12 cellular contexts compared by ENCODE assay signal in the genomic region with DNA sequence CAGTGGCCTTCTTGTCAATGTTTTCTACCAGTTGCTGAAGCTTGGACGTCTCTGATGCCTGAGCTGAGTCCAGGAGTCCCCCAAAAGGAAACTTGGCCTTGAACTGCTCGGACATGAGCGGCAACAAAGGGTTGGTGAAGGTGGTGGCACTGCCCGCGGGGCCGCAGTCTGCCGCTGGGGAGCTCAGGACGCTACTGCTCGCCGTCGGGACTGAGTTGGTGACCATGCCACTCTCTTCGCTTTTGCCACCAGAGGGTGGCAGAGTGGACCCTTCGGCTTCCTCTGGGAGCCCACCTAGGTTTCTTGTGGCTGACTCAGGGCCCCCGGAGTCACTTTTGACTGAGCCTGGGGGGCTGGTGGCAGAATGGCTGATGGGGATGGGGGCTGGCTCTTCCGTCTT. TPM values are rescaled to one million over a fixed set of nuclear protein-coding genes. Genes with fewer than 3 reads are reported as not detected.
DNase-seq lines count a peak whose midpoint lies in the region; ATAC-seq and TF ChIP-seq lines count a peak whose summit lies in the region.
"Had no signal": no experiment of that assay in that cellular context is flagged by ENCODE, and none has a peak within 500 bp of the region (broad histone marks: within the 10 kb centered on the region; RNA-seq: fewer than 3 reads in every experiment).

No MANE protein-coding gene starts in this region.

- peaks cover 4% of the 10 kb centered on the region for H3K27me3 ChIP-seq in DND-41 (ENCODE audit: insufficient read depth, low read length, poor library complexity)
- H3K27me3 ChIP-seq in H9 (ENCODE audit: insufficient read depth, low read length): no peaks in the 10 kb centered on the region
- H3K27me3 ChIP-seq in thyroid gland: no peaks in the 10 kb centered on the region
- H3K27me3 ChIP-seq in Caco-2 (replicated peaks; ENCODE audit: control insufficient read depth, insufficient read depth, low read length): no peaks in the 10 kb centered on the region; the same call in 1 of the 2 replicates
- H3K27me3 ChIP-seq in dorsolateral prefrontal cortex: peaks cover 0 to 57% (median 7%) of the 10 kb centered on the region in 45 donors

- no peaks in the 10 kb centered on the region for H3K9me3 Mint-ChIP-seq in H9
- H3K9me3 Mint-ChIP-seq in endothelial cell (ENCODE audit: unreplicated experiment): no peaks in the 10 kb centered on the region
- H3K9me3 Mint-ChIP-seq in Caco-2 (ENCODE audit: unreplicated experiment): no peaks in the 10 kb centered on the region

- TF ChIP-seq POLR2A in thyroid gland (IDR thresholded peaks at IDR 0.05): no peak

- H3K27me3 Mint-ChIP-seq in H9 (ENCODE audit: low read depth): 0 out of 2 replicates have a peak, but pooled peaks cover under 1% of the 10 kb centered on the region
- peaks cover 7% of the 10 kb centered on the region for H3K27me3 Mint-ChIP-seq in endothelial cell (ENCODE audit: unreplicated experiment)
- no peaks in the 10 kb centered on the region for H3K27me3 Mint-ChIP-seq in Caco-2 (ENCODE audit: insufficient read depth, unreplicated experiment)

- ATAC-seq in DND-41 (ENCODE audit: insufficient read depth, low read depth): no peak
- ATAC-seq: A549; CD8-positive, alpha-beta T cell had no signal

- no peak overlapping the region for H2AFZ ChIP-seq in DND-41 (ENCODE audit: low read depth, low read length)
- H2AFZ ChIP-seq in H9 (ENCODE audit: low read length): no peak overlapping the region

- H3K9ac ChIP-seq in DND-41 (ENCODE audit: low read depth, low read length) (no peak overlapping the region), H9 (ENCODE audit: extremely low read depth, insufficient read length, low read length) (no peak overlapping the region)

- H4K8ac ChIP-seq in H9 (replicated peaks; ENCODE audit: insufficient read length, low read depth, low read length): no peak overlapping the region

- no peak overlapping the region for H4K5ac ChIP-seq in H9 (ENCODE audit: insufficient read length, low read depth, low read length)

- no peaks in the 10 kb centered on the region for H3K9me3 ChIP-seq in DND-41 (ENCODE audit: insufficient read depth, low read length, severe bottlenecking)
- H3K9me3 ChIP-seq in H9 (ENCODE audit: control insufficient read depth, low read depth, low read length): no peaks in the 10 kb centered on the region
- no peaks in the 10 kb centered on the region for H3K9me3 ChIP-seq in thyroid gland
- H3K9me3 ChIP-seq in Caco-2: no peaks in the 10 kb centered on the region

- H2AK5ac ChIP-seq in H9 (ENCODE audit: insufficient read length, low read length): no peak overlapping the region

- H2BK5ac ChIP-seq in H9 (ENCODE audit: insufficient read length, low read length): no peak overlapping the region

- no peak overlapping the region for H3K18ac ChIP-seq in H9 (ENCODE audit: insufficient read length, low read depth, low read length)

- no peak overlapping the region for H3K14ac ChIP-seq in H9 (ENCODE audit: insufficient read depth, low read length)

- H3K36me3 ChIP-seq in DND-41 (ENCODE audit: insufficient read depth, low read length) (no peaks in the 10 kb centered on the region), thyroid gland (peaks cover 0 to 12% of the 10 kb centered on the region in 2 donors), Caco-2 (ENCODE audit: control insufficient read depth, insufficient read depth, low read length) (no peaks in the 10 kb centered on the region)

- H3K79me1 ChIP-seq in H9 (ENCODE audit: insufficient read depth, low read depth, low read length, poor library complexity, severe bottlenecking): peaks cover 5% of the 10 kb centered on the region

- H4K20me1 ChIP-seq in DND-41 (ENCODE audit: insufficient read depth, low read length): no peaks in the 10 kb centered on the region
- no peaks in the 10 kb centered on the region for H4K20me1 ChIP-seq in H9 (ENCODE audit: control insufficient read depth, insufficient read depth, insufficient read length)

- no peak overlapping the region for H3T11ph ChIP-seq in H9 (ENCODE audit: low read length)

- no peak overlapping the region for H3K23ac ChIP-seq in H9 (ENCODE audit: insufficient read length, low read depth, low read length)

- H3K4me2 ChIP-seq in DND-41 (ENCODE audit: insufficient read depth, low read length): no peak overlapping the region
- H3K4me2 ChIP-seq in H9 (ENCODE audit: insufficient read depth, insufficient read length, low read length): no peak overlapping the region
- H3K4me2 ChIP-seq: A549 had no signal

- H2BK20ac ChIP-seq in H9 (ENCODE audit: low read depth, low read length, poor library complexity, severe bottlenecking): no peak overlapping the region

- WGBS in H9 (ENCODE audit: extremely low coverage, insufficient read length, low lambda C conversion rate): no CpG with 5 or more reads among the region's 15 CpGs
- 66 to 88% methylated on average over 10 to 13 of the region's 15 CpGs for WGBS in thyroid gland, 2 donors

- H3K27ac ChIP-seq in DND-41 (ENCODE audit: low read length): no peak overlapping the region
- no peak overlapping the region for H3K27ac ChIP-seq in H9 (ENCODE audit: insufficient read length, low read depth, low read length)
- peak overlapping the region in 2 of 3 donors; percentile 99 for H3K27ac ChIP-seq in thyroid gland
- H3K27ac ChIP-seq in dorsolateral prefrontal cortex: peak overlapping the region in 10 of 59 donors; percentile 5 to 55 (median 16)
- H3K27ac ChIP-seq: A549 had no signal

- peaks cover 34 to 59% of the 10 kb centered on the region in 2 experiments for H3K4me1 Mint-ChIP-seq in H9
- H3K4me1 Mint-ChIP-seq in endothelial cell (ENCODE audit: unreplicated experiment): peaks cover 18% of the 10 kb centered on the region
- H3K4me1 Mint-ChIP-seq in Caco-2 (ENCODE audit: low read depth, unreplicated experiment): no peaks in the 10 kb centered on the region
- H3K4me1 Mint-ChIP-seq: CD14-positive monocyte had no signal

- POLR2A ChIA-PET in Caco-2 (lab: Charles Lee): no interaction called here

- CTCF ChIA-PET in Caco-2 (lab: Charles Lee): no interaction called here

- H3K36me3 Mint-ChIP-seq in H9 (ENCODE audit: insufficient read depth in 1 of 3, low read depth in 3 of 3) (peaks cover 60 to 85% (median 83%) of the 10 kb centered on the region in 3 experiments), endothelial cell (ENCODE audit: low read depth, unreplicated experiment) (peaks cover 30% of the 10 kb centered on the region), Caco-2 (ENCODE audit: insufficient read depth, unreplicated experiment) (no peaks in the 10 kb centered on the region)
- H3K36me3 Mint-ChIP-seq: CD8-positive, alpha-beta T cell had no signal

- H3K56ac ChIP-seq in H9 (ENCODE audit: insufficient read length, low read depth, low read length): no peak overlapping the region

- H2BK120ac ChIP-seq in H9 (ENCODE audit: low read depth, low read length, poor library complexity, severe bottlenecking): no peak overlapping the region

- no peaks in the 10 kb centered on the region for H3K4me1 ChIP-seq in DND-41 (ENCODE audit: insufficient read depth, low read length)
- H3K4me1 ChIP-seq in H9 (ENCODE audit: insufficient read depth, low read length): no peaks in the 10 kb centered on the region
- H3K4me1 ChIP-seq in thyroid gland: peaks cover 11 to 48% of the 10 kb centered on the region in 2 donors
- H3K4me1 ChIP-seq in Caco-2: no peaks in the 10 kb centered on the region
- H3K4me1 ChIP-seq: A549 had no signal

- H3K27ac Mint-ChIP-seq in H9 (peak overlapping the region in 1 of 3 experiments; percentile 47; a peak in 1 of 7 replicates), endothelial cell (ENCODE audit: unreplicated experiment) (no peak overlapping the region), Caco-2 (ENCODE audit: unreplicated experiment) (no peak overlapping the region)
- H3K27ac Mint-ChIP-seq: CD8-positive, alpha-beta T cell had no signal

- H3K4ac ChIP-seq in H9 (ENCODE audit: low read depth, low read length): no peak overlapping the region

- no peak overlapping the region for H2BK15ac ChIP-seq in H9 (ENCODE audit: low read depth, low read length)

- H2BK12ac ChIP-seq in H9 (ENCODE audit: insufficient read length, low read depth, low read length): no peak overlapping the region

- no TSS peak for BruUV-seq in Caco-2 (replicated peaks; lab: Mats Ljungman, UMichigan)

- no peaks in the 10 kb centered on the region for H3K79me2 ChIP-seq in DND-41 (ENCODE audit: insufficient read depth, low read length)
- H3K79me2 ChIP-seq in H9 (ENCODE audit: insufficient read depth, low read length): peaks cover 9% of the 10 kb centered on the region; the same call in 1 of the 2 replicates

- intact Hi-C loops in thyroid gland (cut with DNase I): no loop called here
- intact Hi-C loops in Caco-2 (cut with micrococcal nuclease; ENCODE audit: unreplicated experiment): no loop called here
- intact Hi-C loops in dorsolateral prefrontal cortex (cut with DNase I): loop anchor here in 1 of 2 donors (5.0 kb wide), 1 partner anchor 93 kb away; no protein-coding TSS in a partner anchor

- DNase-seq in DND-41 (no peak), H9 (no peak), endothelial cell (ENCODE audit: low spot score) (no peak), thyroid gland (no peak), Caco-2 (no peak), dorsolateral prefrontal cortex (no peak)
- DNase-seq: CD8-positive, alpha-beta T cell; COR-L47; GF-D8; H7 had no signal

- peaks cover under 1% of the 10 kb centered on the region for H3K23me2 ChIP-seq in H9 (ENCODE audit: insufficient read length, low read depth, low read length, poor library complexity, severe bottlenecking)

- H3K4me3 Mint-ChIP-seq in H9 (no peak overlapping the region), endothelial cell (ENCODE audit: unreplicated experiment) (peak overlapping the region; percentile 73), Caco-2 (ENCODE audit: unreplicated experiment) (no peak overlapping the region)
- H3K4me3 Mint-ChIP-seq: CD14-positive monocyte; CD8-positive, alpha-beta T cell had no signal

- no peak overlapping the region for H3K4me3 ChIP-seq in DND-41 (ENCODE audit: low read depth in 1 of 2, low read length in 2 of 2)
- H3K4me3 ChIP-seq in thyroid gland (replicated peaks in 1 of 3): peak overlapping the region in 1 of 3 donors; percentile 13
- no peak overlapping the region for H3K4me3 ChIP-seq in Caco-2 (ENCODE audit: low read depth, low read length)
- H3K4me3 ChIP-seq in dorsolateral prefrontal cortex: no peak overlapping the region
- H3K4me3 ChIP-seq: A549 had no signal

- peak; percentile 7 for TF ChIP-seq CTCF in DND-41 (IDR thresholded peaks at IDR 0.05; ENCODE audit: borderline replicate concordance, extremely low read depth, low read length, poor library complexity, severe bottlenecking)
- TF ChIP-seq CTCF in H9 (conservative IDR thresholded peaks at IDR 0.05): peak; percentile 34; the same call in 2 of the 3 replicates
- TF ChIP-seq CTCF in endothelial cell (IDR thresholded peaks at IDR 0.05; ENCODE audit: unreplicated experiment): no peak
- TF ChIP-seq CTCF in thyroid gland (IDR thresholded peaks at IDR 0.05): peak in 1 of 6 experiments; percentile 13
- TF ChIP-seq CTCF in Caco-2 (IDR thresholded peaks at IDR 0.05; ENCODE audit: insufficient read depth in 1 of 2, low read depth in 1 of 2, low read length in 1 of 2, severe bottlenecking in 1 of 2, unreplicated experiment in 1 of 2): no peak
- no peak for TF ChIP-seq CTCF in dorsolateral prefrontal cortex (IDR thresholded peaks at IDR 0.05 in 54 of 56, conservative IDR thresholded peaks at IDR 0.05 in 2 of 56; ENCODE audit: low read depth in 1 of 56, partially characterized antibody in 56 of 56)

- no peak overlapping the region for H4K91ac ChIP-seq in H9 (ENCODE audit: insufficient read length, low read depth, low read length)

RNA-seq across cellular contexts. Expression of a gene that starts 11.0 kb away (rescaled TPM):
- total RNA-seq in H9 (2021) (87.6 and 101 TPM in 2 replicates), endothelial cell (ENCODE audit: unreplicated experiment) (45.1 TPM), thyroid gland (10 to 100 TPM; 23.0 to 57.0 (median 44.0) TPM), Caco-2 (2022) (not detected in 2 replicates), dorsolateral prefrontal cortex (10 to 100 TPM; 18.0 to 84.0 (median 32.7) TPM)
- total RNA-seq: CD8-positive, alpha-beta T cell had no signal

Comparison
In these comparisons a context has a peak if more than half of its experiments do, and no peak if none do; other contexts are left out.
1. H3K27ac ChIP-seq: peak in thyroid gland (2 of 3); none in DND-41 (single experiment) and H9 (single experiment).
2. CTCF ChIP-seq: peak in DND-41 (single experiment) and H9 (single experiment); none in endothelial cell (single experiment), Caco-2 (0 of 2) and dorsolateral prefrontal cortex (0 of 56).
3. RNA of a gene that starts 11.0 kb away (total RNA-seq): 87.6 to 101 TPM in H9, 23.0 to 57.0 TPM in thyroid gland, 45.1 TPM in endothelial cell (single experiment) and 18.0 to 84.0 TPM in dorsolateral prefrontal cortex; not detected in Caco-2; every median in the first group is over 10 times any median in the second.